In genomic region chr11:131579932-131580387, GRCh38 we compare ENCODE assay signal across 9 cellular contexts.
DNase-seq lines count a peak whose midpoint lies in the region; ATAC-seq, FAIRE-seq and TF ChIP-seq lines count a peak whose summit lies in the region.
"Had no signal": no experiment of that assay in that cellular context is flagged by ENCODE, and none has a peak within 500 bp of the region (broad histone marks: within the 10 kb centered on the region; RNA-seq: fewer than 3 reads in every experiment).

No MANE protein-coding gene starts in this region.

- TF ChIP-seq POLR2A in suprapubic skin (IDR thresholded peaks at IDR 0.05), result no peak

- no peak overlapping the region for H3K4me3 ChIP-seq in bronchial epithelial cell (ENCODE audit: low read depth, low read length)
- H3K4me3 ChIP-seq in parathyroid adenoma (ENCODE audit: low read depth, low read length), result no peak overlapping the region
- H3K4me3 ChIP-seq in suprapubic skin, result no peak overlapping the region
- H3K4me3 ChIP-seq: lung had no signal

- H3K9me3 ChIP-seq in parathyroid adenoma (ENCODE audit: control insufficient read depth, low read length), result no peaks in the 10 kb centered on the region
- no peaks in the 10 kb centered on the region for H3K9me3 ChIP-seq in suprapubic skin

- 62% methylated on average over 7 of the region's 7 CpGs for WGBS in suprapubic skin

- H3K27me3 ChIP-seq in bronchial epithelial cell (ENCODE audit: control insufficient read depth, insufficient read depth, low read length), result no peaks in the 10 kb centered on the region
- H3K27me3 ChIP-seq in parathyroid adenoma (ENCODE audit: control insufficient read depth, insufficient read depth, low read length), result no peaks in the 10 kb centered on the region
- H3K27me3 ChIP-seq in suprapubic skin, result no peaks in the 10 kb centered on the region

- peak; percentile 38 for DNase-seq in EL
- peak; percentile 39 for DNase-seq in M059J (ENCODE audit: low read depth)
- DNase-seq in bronchial epithelial cell (ENCODE audit: low read depth), result peak; percentile 2
- no peak for DNase-seq in suprapubic skin (ENCODE audit: low spot score in 2 of 2)
- no peak for DNase-seq in HK-2 (ENCODE audit: unreplicated experiment)

- no peaks in the 10 kb centered on the region for H3K4me1 ChIP-seq in parathyroid adenoma
- no peaks in the 10 kb centered on the region for H3K4me1 ChIP-seq in suprapubic skin

- no peak for TF ChIP-seq EP300 in suprapubic skin (IDR thresholded peaks at IDR 0.05)

- TF ChIP-seq CTCF in bronchial epithelial cell (IDR thresholded peaks at IDR 0.05; ENCODE audit: insufficient read depth, low read length, severe bottlenecking) (peak; percentile 22), parathyroid adenoma (IDR thresholded peaks at IDR 0.05) (peak; percentile 37), suprapubic skin (IDR thresholded peaks at IDR 0.05) (peak in 1 of 2 donors; percentile 40)

- H3K9ac ChIP-seq in parathyroid adenoma, result no peak overlapping the region

- no peaks in the 10 kb centered on the region for H3K79me2 ChIP-seq in parathyroid adenoma

- H3K36me3 ChIP-seq in bronchial epithelial cell (ENCODE audit: control insufficient read depth, insufficient read depth, low read length), result no peaks in the 10 kb centered on the region
- H3K36me3 ChIP-seq in parathyroid adenoma (ENCODE audit: control insufficient read depth, insufficient read depth, low read length), result no peaks in the 10 kb centered on the region
- H3K36me3 ChIP-seq in suprapubic skin, result no peaks in the 10 kb centered on the region

- peak; percentile 67 for ATAC-seq in GM19397 (IDR thresholded peaks at IDR 0.05; ENCODE audit: unreplicated experiment)
- no peak for ATAC-seq in HG02840 (IDR thresholded peaks at IDR 0.05; ENCODE audit: low FRiP score, unreplicated experiment)

- H3K4me2 ChIP-seq in parathyroid adenoma (ENCODE audit: low read length), result no peak overlapping the region

- H2AFZ ChIP-seq in parathyroid adenoma, result no peak overlapping the region

- no peak overlapping the region for H3K27ac ChIP-seq in parathyroid adenoma
- H3K27ac ChIP-seq in suprapubic skin, result no peak overlapping the region

- no peak for FAIRE-seq in bronchial epithelial cell (lab: Jason Lieb, UNC)

Comparison
In these comparisons a context has a peak if more than half of its experiments do, and no peak if none do; other contexts are left out.
1. DNase-seq: peak in EL (single experiment), M059J (single experiment) and bronchial epithelial cell (single experiment); none in suprapubic skin (0 of 2) and HK-2 (single experiment).